In the genomic region with DNA sequence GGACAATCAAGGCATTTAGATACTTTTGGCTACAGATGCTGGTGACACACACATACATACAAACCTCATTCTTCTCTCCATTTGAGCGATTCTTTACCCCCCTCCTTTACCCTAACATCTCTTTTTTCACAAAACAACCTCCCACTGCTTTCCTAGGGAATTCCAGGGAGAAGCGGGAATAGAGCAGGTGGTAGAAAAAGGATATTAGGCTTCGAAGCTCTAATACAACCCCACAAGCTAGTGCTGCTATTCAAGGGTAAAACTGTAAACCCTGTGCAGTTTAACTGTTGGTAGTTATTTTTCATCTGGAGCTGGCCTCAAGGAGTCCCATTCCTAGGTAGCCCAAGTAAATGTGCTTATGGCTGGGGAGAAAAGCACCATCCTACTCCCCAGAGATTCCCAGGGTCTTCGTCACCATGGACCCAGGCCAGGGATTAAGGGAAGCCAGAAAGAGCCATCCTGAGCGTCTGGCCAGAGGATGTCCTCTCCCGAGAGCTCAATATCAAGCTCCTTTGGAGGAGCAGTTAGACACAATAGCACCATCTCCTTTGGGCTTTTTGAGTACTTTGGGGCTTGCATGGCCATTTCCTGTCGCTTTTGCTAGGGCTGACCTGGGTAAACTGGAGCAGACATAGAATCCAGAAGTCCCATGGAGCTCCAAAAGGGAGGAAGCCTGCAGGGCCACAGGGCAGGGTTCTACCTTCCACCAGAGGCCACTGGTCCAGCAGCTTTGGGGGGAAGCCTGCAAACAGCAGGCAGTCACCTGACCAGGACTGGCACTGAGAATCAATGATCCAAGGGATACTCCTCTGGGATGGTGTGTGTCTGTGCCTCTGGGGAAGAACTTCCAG, we compare ENCODE assay signal across 8 cellular contexts. TPM values are rescaled to one million over a fixed set of nuclear protein-coding genes. Genes with fewer than 3 reads are reported as not detected.
DNase-seq lines count a peak whose midpoint lies in the region; ATAC-seq, FAIRE-seq and TF ChIP-seq lines count a peak whose summit lies in the region.

No MANE protein-coding gene starts in this region.

- H2BK15ac ChIP-seq in H9 (ENCODE audit: low read depth, low read length) = no peak overlapping the region

- H3K56ac ChIP-seq in H9 (ENCODE audit: insufficient read length, low read depth, low read length) = no peak overlapping the region

- H2AFZ ChIP-seq in H9 (ENCODE audit: low read length) = no peak overlapping the region

- no peaks in the 10 kb centered on the region for H3K9me3 Mint-ChIP-seq in CD4-positive, alpha-beta T cell
- no peaks in the 10 kb centered on the region for H3K9me3 Mint-ChIP-seq in H9

- peak overlapping the region; percentile 97 for H3K4me3 Mint-ChIP-seq in CD4-positive, alpha-beta T cell
- H3K4me3 Mint-ChIP-seq in H9 = no peak overlapping the region

- H3K9ac ChIP-seq in H9 (ENCODE audit: extremely low read depth, insufficient read length, low read length) = no peak overlapping the region

- FAIRE-seq in pancreas (lab: Jason Lieb, UNC) = no peak

- no peak overlapping the region for H3K14ac ChIP-seq in H9 (ENCODE audit: insufficient read depth, low read length)

- H3K23me2 ChIP-seq in H9 (ENCODE audit: insufficient read length, low read depth, low read length, poor library complexity, severe bottlenecking) = peaks cover 15% of the 10 kb centered on the region

- no peak overlapping the region for H3K18ac ChIP-seq in H9 (ENCODE audit: insufficient read length, low read depth, low read length)

- H3K27ac ChIP-seq in CD4-positive, alpha-beta T cell (ENCODE audit: low read depth, low read length) = peak overlapping the region; percentile 86
- peak overlapping the region; percentile 54 for H3K27ac ChIP-seq in RWPE2 (ENCODE audit: poor library complexity, severe bottlenecking)
- H3K27ac ChIP-seq in pancreas = peak overlapping the region in 3 of 4 donors; percentile 12 to 78 (median 78)
- no peak overlapping the region for H3K27ac ChIP-seq in H9 (ENCODE audit: insufficient read length, low read depth, low read length)

- no peak overlapping the region for H2BK5ac ChIP-seq in H9 (ENCODE audit: insufficient read length, low read length)

- POLR2A ChIA-PET in CD4-positive, alpha-beta T cell (lab: Charles Lee) = interaction anchor here (0.6 to 7.6 kb wide), 23 partner anchors 8 to 550 kb away, joined by 3 to 51 read pairs (median 4); a partner anchor contains a TSS

- H3K23ac ChIP-seq in H9 (ENCODE audit: insufficient read length, low read depth, low read length) = no peak overlapping the region

- no peak overlapping the region for H3K4me3 ChIP-seq in RWPE2 (ENCODE audit: severe bottlenecking)
- peak overlapping the region; percentile 93 for H3K4me3 ChIP-seq in epithelial cell of esophagus (ENCODE audit: low read length)
- peak overlapping the region in 2 of 4 donors; percentile 39 to 56 for H3K4me3 ChIP-seq in pancreas

- peaks cover 66% of the 10 kb centered on the region for H3K36me3 Mint-ChIP-seq in CD4-positive, alpha-beta T cell (ENCODE audit: low read depth)
- peaks cover 0 to 3% (median 0%) of the 10 kb centered on the region in 3 experiments; a peak in 2 of 7 replicates for H3K36me3 Mint-ChIP-seq in H9 (ENCODE audit: insufficient read depth in 1 of 3, low read depth in 3 of 3)

- CTCF ChIA-PET in CD4-positive, alpha-beta T cell (lab: Charles Lee) = interaction anchor here (0.8 to 4.8 kb wide), 5 partner anchors 31 to 328 kb away, joined by 3 to 80 read pairs (median 4); no protein-coding TSS in a partner anchor

- H3K79me2 ChIP-seq in H9 (ENCODE audit: insufficient read depth, low read length) = peaks cover 2% of the 10 kb centered on the region; the same call in 1 of the 2 replicates

- WGBS in pancreas, 2 donors = 59 to 66% methylated on average over 7 of the region's 7 CpGs
- 100% methylated on average over 1 of the region's 7 CpGs for WGBS in H9 (ENCODE audit: extremely low coverage, insufficient read length, low lambda C conversion rate)

- H3K4me1 ChIP-seq in RWPE2 (ENCODE audit: insufficient read depth, poor library complexity, severe bottlenecking) (peaks cover 36% of the 10 kb centered on the region), pancreas (peaks cover 0 to 12% (median 7%) of the 10 kb centered on the region in 3 donors), H9 (ENCODE audit: insufficient read depth, low read length) (peaks cover 18% of the 10 kb centered on the region)

- H2BK12ac ChIP-seq in H9 (ENCODE audit: insufficient read length, low read depth, low read length) = no peak overlapping the region

- H4K5ac ChIP-seq in H9 (ENCODE audit: insufficient read length, low read depth, low read length) = no peak overlapping the region

- ATAC-seq in CD4-positive, alpha-beta T cell (ENCODE audit: poor library complexity) = no peak
- ATAC-seq in RWPE2 (ENCODE audit: low read depth) = no peak
- ATAC-seq in pancreas = no peak
- ATAC-seq in GM18858 (IDR thresholded peaks at IDR 0.05; ENCODE audit: unreplicated experiment) = no peak
- no peak for ATAC-seq in HG02610 (IDR thresholded peaks at IDR 0.05; ENCODE audit: unreplicated experiment)
- ATAC-seq in HG02642 (IDR thresholded peaks at IDR 0.05; ENCODE audit: poor library complexity, unreplicated experiment) = no peak

- no peak overlapping the region for H4K91ac ChIP-seq in H9 (ENCODE audit: insufficient read length, low read depth, low read length)

- H3K9me3 ChIP-seq in CD4-positive, alpha-beta T cell (ENCODE audit: control insufficient read depth, low read length) = no peaks in the 10 kb centered on the region
- H3K9me3 ChIP-seq in RWPE2 (ENCODE audit: severe bottlenecking) = no peaks in the 10 kb centered on the region
- H3K9me3 ChIP-seq in pancreas = no peaks in the 10 kb centered on the region
- no peaks in the 10 kb centered on the region for H3K9me3 ChIP-seq in H9 (ENCODE audit: control insufficient read depth, low read depth, low read length)

- no peaks in the 10 kb centered on the region for H3K27me3 ChIP-seq in CD4-positive, alpha-beta T cell (ENCODE audit: control insufficient read depth, insufficient read depth, low read length)
- H3K27me3 ChIP-seq in RWPE2 (ENCODE audit: insufficient read depth, poor library complexity, severe bottlenecking) = no peaks in the 10 kb centered on the region
- no peaks in the 10 kb centered on the region for H3K27me3 ChIP-seq in pancreas
- no peaks in the 10 kb centered on the region for H3K27me3 ChIP-seq in H9 (ENCODE audit: insufficient read depth, low read length)

- no peak overlapping the region for H4K8ac ChIP-seq in H9 (replicated peaks; ENCODE audit: insufficient read length, low read depth, low read length)

- peaks cover 64% of the 10 kb centered on the region for H3K4me1 Mint-ChIP-seq in CD4-positive, alpha-beta T cell (ENCODE audit: low read depth)
- peaks cover 67% of the 10 kb centered on the region in 2 experiments for H3K4me1 Mint-ChIP-seq in H9

- H3K27me3 Mint-ChIP-seq in CD4-positive, alpha-beta T cell = no peaks in the 10 kb centered on the region
- peaks cover 4% of the 10 kb centered on the region for H3K27me3 Mint-ChIP-seq in H9 (ENCODE audit: low read depth)

- no peak overlapping the region for H3T11ph ChIP-seq in H9 (ENCODE audit: low read length)

- peak overlapping the region; percentile 87 for H3K27ac Mint-ChIP-seq in CD4-positive, alpha-beta T cell
- H3K27ac Mint-ChIP-seq in H9 = no peak overlapping the region

- TF ChIP-seq CTCF in CD4-positive, alpha-beta T cell (IDR thresholded peaks at IDR 0.05) = no peak
- TF ChIP-seq CTCF in RWPE2 (IDR thresholded peaks at IDR 0.05; ENCODE audit: poor library complexity, severe bottlenecking) (no peak), epithelial cell of esophagus (IDR thresholded peaks at IDR 0.05; ENCODE audit: insufficient read depth, low read depth, low read length, missing control alignments) (no peak), pancreas (IDR thresholded peaks at IDR 0.05) (no peak), H9 (conservative IDR thresholded peaks at IDR 0.05) (no peak)

- H3K4me2 ChIP-seq in H9 (ENCODE audit: insufficient read depth, insufficient read length, low read length) = no peak overlapping the region

- no peaks in the 10 kb centered on the region for H3K79me1 ChIP-seq in H9 (ENCODE audit: insufficient read depth, low read depth, low read length, poor library complexity, severe bottlenecking)

- intact Hi-C loops in CD4-positive, alpha-beta T cell (cut with DNase I, micrococcal nuclease) = loop anchor here (2.0 to 5.0 kb wide), 12 partner anchors 33 to 503 kb away; a partner anchor contains a TSS
- intact Hi-C loops in pancreas (cut with DNase I) = loop anchor here in 1 of 3 donors (10.0 kb wide), 1 partner anchor 285 kb away; no protein-coding TSS in a partner anchor

- DNase-seq in CD4-positive, alpha-beta T cell = no peak
- DNase-seq in RWPE2 (ENCODE audit: low spot score) (no peak), epithelial cell of esophagus (ENCODE audit: low read depth) (no peak), pancreas (peak in 1 of 6 donors; percentile 21), H9 (no peak)

- no peak overlapping the region for H3K4ac ChIP-seq in H9 (ENCODE audit: low read depth, low read length)

- no peak overlapping the region for H2BK120ac ChIP-seq in H9 (ENCODE audit: low read depth, low read length, poor library complexity, severe bottlenecking)

- H2AK5ac ChIP-seq in H9 (ENCODE audit: insufficient read length, low read length) = no peak overlapping the region

- no peaks in the 10 kb centered on the region for H3K36me3 ChIP-seq in RWPE2 (ENCODE audit: low read depth)
- H3K36me3 ChIP-seq in pancreas = no peaks in the 10 kb centered on the region

- no peak overlapping the region for H2BK20ac ChIP-seq in H9 (ENCODE audit: low read depth, low read length, poor library complexity, severe bottlenecking)

- H4K20me1 ChIP-seq in H9 (ENCODE audit: control insufficient read depth, insufficient read depth, insufficient read length) = no peaks in the 10 kb centered on the region

RNA-seq across cellular contexts. Expression of a gene that starts 3.1 kb away (rescaled TPM):
- 10 to 100 TPM; 58.8 to 59.8 TPM for total RNA-seq in CD4-positive, alpha-beta T cell
- 10 to 100 TPM in 1 of 6 donors, 1 to 10 TPM in 5; 3.1 to 11.8 (median 4.9) TPM for total RNA-seq in pancreas
- 1 to 10 TPM; 2.4 to 3.2 TPM for polyA plus RNA-seq in pancreas
- total RNA-seq in H9 (2021) = 2.7 TPM in 2 replicates

RNA-seq across cellular contexts. Expression of a gene that starts 49.8 kb away (rescaled TPM):
- 10 to 100 TPM; 23.7 to 24.4 TPM for total RNA-seq in CD4-positive, alpha-beta T cell
- total RNA-seq in pancreas (10 to 100 TPM in 3 of 6 donors, 1 to 10 TPM in 3; 5.5 to 12.0 (median 8.3) TPM), H9 (2021) (14.7 and 17.4 TPM in 2 replicates)
- 10 to 100 TPM in 1 of 2 donors, 1 to 10 TPM in 1; 9.9 to 18.2 TPM for polyA plus RNA-seq in pancreas

RNA-seq across cellular contexts. Expression of a gene that starts 49.9 kb away (rescaled TPM):
- total RNA-seq in CD4-positive, alpha-beta T cell = 1 to 10 TPM; 3.0 to 3.5 TPM
- 1 to 10 TPM; 2.0 to 7.0 (median 3.1) TPM for total RNA-seq in pancreas
- 1 to 10 TPM; 2.5 to 3.7 TPM for polyA plus RNA-seq in pancreas
- 3.0 and 3.6 TPM in 2 replicates for total RNA-seq in H9 (2021)

Comparison
In these comparisons a context has a peak if more than half of its experiments do, and no peak if none do; other contexts are left out.
1. RNA of a gene that starts 3.1 kb away (total RNA-seq): 58.8 to 59.8 TPM in CD4-positive, alpha-beta T cell; 3.1 to 11.8 TPM in pancreas and 2.7 TPM in H9; every median in the first group is over 4 times any median in the second.